Comparison of ENCODE assay signal across 14 cellular contexts in the genomic region with DNA sequence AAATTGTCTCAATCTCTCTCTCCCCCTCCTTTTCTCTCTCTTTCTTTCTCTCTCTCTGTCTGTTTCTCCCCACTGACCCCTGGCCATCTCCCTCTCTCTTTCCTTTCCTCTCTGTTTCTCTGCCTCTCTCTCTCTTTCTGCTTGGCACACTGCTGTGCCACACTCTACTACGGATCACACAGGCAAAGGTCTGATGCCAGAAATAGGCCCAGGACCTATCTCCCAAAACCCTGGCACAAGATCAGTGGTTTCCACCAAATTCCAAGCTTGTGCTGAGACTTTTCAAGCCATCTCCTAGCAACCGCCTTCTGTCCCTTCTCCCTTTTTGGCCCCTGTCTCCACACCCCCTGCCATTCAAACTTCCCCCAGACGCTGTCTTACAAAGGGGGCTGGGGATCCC. TPM values are rescaled to one million over a fixed set of nuclear protein-coding genes. Genes with fewer than 3 reads are reported as not detected.
DNase-seq lines count a peak whose midpoint lies in the region; ATAC-seq and TF ChIP-seq lines count a peak whose summit lies in the region.
"Had no signal": no experiment of that assay in that cellular context is flagged by ENCODE, and none has a peak within 500 bp of the region (broad histone marks: within the 10 kb centered on the region; RNA-seq: fewer than 3 reads in every experiment).

No MANE protein-coding gene starts in this region.

- no peaks in the 10 kb centered on the region for H4K20me1 ChIP-seq in mammary epithelial cell (ENCODE audit: insufficient read depth, low read length)

- POLR2A ChIA-PET in MCF 10A (lab: Yijun Ruan, JAX), result no interaction called here

- ATAC-seq in right cardiac atrium, result peak; percentile 60 to 62
- no peak for ATAC-seq in activated T-cell treated with anti-CD3 and anti-CD28 coated beads, Interleukin-2, amount 50 U/mL, for 4 hours
- no peak for ATAC-seq in natural killer cell

- H4K12ac ChIP-seq in trophoblast cell (ENCODE audit: low read depth, low read length), result peak overlapping the region; percentile 4

- H3K18ac ChIP-seq in trophoblast cell (ENCODE audit: low read length), result peak overlapping the region; percentile 79

- H3K27ac Mint-ChIP-seq in MCF 10A (ENCODE audit: low read depth, unreplicated experiment) (peak overlapping the region; percentile 52), natural killer cell (no peak overlapping the region)
- H3K27ac Mint-ChIP-seq: B cell; CD4-positive, alpha-beta T cell had no signal

- H3K36me3 Mint-ChIP-seq in MCF 10A (ENCODE audit: insufficient read depth, unreplicated experiment) (peaks cover 63% of the 10 kb centered on the region), natural killer cell (no peaks in the 10 kb centered on the region)
- H3K36me3 Mint-ChIP-seq in activated T-cell treated with anti-CD3 and anti-CD28 coated beads, Interleukin-2, amount 50 U/mL, for 4 hours (ENCODE audit: insufficient read depth), result no peaks in the 10 kb centered on the region

- DNase-seq in MCF 10A (ENCODE audit: unreplicated experiment) (no peak), mammary epithelial cell (no peak), right cardiac atrium (no peak), trophoblast cell (no peak), NAMALWA (ENCODE audit: low spot score) (no peak), natural killer cell (no peak)
- DNase-seq in activated T-cell treated with anti-CD3 and anti-CD28 coated beads, Interleukin-2, amount 50 U/mL, for 4 hours, result no peak
- DNase-seq: CD4-positive, alpha-beta T cell; NCI-H1417; NCI-H187 treated with DMSO at 0.1 percent for 48 hours; NCI-H345; OCI-M1 had no signal

- no peak overlapping the region for H3K27ac ChIP-seq in mammary epithelial cell (ENCODE audit: insufficient read depth, low read depth, low read length)
- H3K27ac ChIP-seq in ectodermal cell (ENCODE audit: insufficient read depth, low read depth, low read length, poor library complexity, severe bottlenecking), result peak overlapping the region; percentile 92
- no peak overlapping the region for H3K27ac ChIP-seq in right cardiac atrium (ENCODE audit: low read length)
- H3K27ac ChIP-seq in trophoblast cell (ENCODE audit: low read depth, low read length), result no peak overlapping the region

- no peak overlapping the region for H3K23ac ChIP-seq in trophoblast cell (ENCODE audit: low read length)

- peak overlapping the region; percentile 8 for H4K8ac ChIP-seq in trophoblast cell (ENCODE audit: low read depth, low read length)

- BruUV-seq in MCF 10A (replicated peaks; lab: Mats Ljungman, UMichigan) (no TSS peak), mammary epithelial cell (replicated peaks; lab: Mats Ljungman, UMichigan) (no TSS peak)

- H3K4me2 ChIP-seq in mammary epithelial cell (ENCODE audit: insufficient read depth, low read depth, low read length) (no peak overlapping the region), trophoblast cell (ENCODE audit: low read length) (no peak overlapping the region)

- H3K79me1 ChIP-seq in trophoblast cell (ENCODE audit: low read length), result peaks cover 8% of the 10 kb centered on the region

- H3K4me1 ChIP-seq in mammary epithelial cell (ENCODE audit: insufficient read depth, low read length), result no peaks in the 10 kb centered on the region
- peaks cover 19% of the 10 kb centered on the region for H3K4me1 ChIP-seq in ectodermal cell (ENCODE audit: control insufficient read depth, insufficient read depth, low read length)
- H3K4me1 ChIP-seq in right cardiac atrium (ENCODE audit: control insufficient read depth, insufficient read depth, low read length), result no peaks in the 10 kb centered on the region
- H3K4me1 ChIP-seq in trophoblast cell (ENCODE audit: control insufficient read depth in 1 of 2, insufficient read depth in 2 of 2, low read length in 2 of 2), result peaks cover 7 to 11% of the 10 kb centered on the region in 2 experiments

- H3K4me3 Mint-ChIP-seq in MCF 10A (ENCODE audit: unreplicated experiment), result no peak overlapping the region
- no peak overlapping the region for H3K4me3 Mint-ChIP-seq in activated T-cell treated with anti-CD3 and anti-CD28 coated beads, Interleukin-2, amount 50 U/mL, for 4 hours
- no peak overlapping the region for H3K4me3 Mint-ChIP-seq in natural killer cell
- H3K4me3 Mint-ChIP-seq: B cell; CD4-positive, alpha-beta T cell had no signal

- peak overlapping the region; percentile 69 for H2BK12ac ChIP-seq in trophoblast cell (ENCODE audit: low read length)

- H3K27me3 ChIP-seq in mammary epithelial cell (ENCODE audit: insufficient read depth, low read length) (no peaks in the 10 kb centered on the region), ectodermal cell (ENCODE audit: control insufficient read depth, insufficient read depth, low read length, poor library complexity, severe bottlenecking) (no peaks in the 10 kb centered on the region), right cardiac atrium (ENCODE audit: control insufficient read depth, insufficient read depth) (no peaks in the 10 kb centered on the region), trophoblast cell (ENCODE audit: insufficient read depth, low read length) (no peaks in the 10 kb centered on the region)

- H3K4me1 Mint-ChIP-seq in MCF 10A (ENCODE audit: insufficient read depth, unreplicated experiment), result no peaks in the 10 kb centered on the region
- H3K4me1 Mint-ChIP-seq in activated T-cell treated with anti-CD3 and anti-CD28 coated beads, Interleukin-2, amount 50 U/mL, for 4 hours (ENCODE audit: low read depth), result no peaks in the 10 kb centered on the region
- no peaks in the 10 kb centered on the region for H3K4me1 Mint-ChIP-seq in natural killer cell
- H3K4me1 Mint-ChIP-seq: B cell had no signal

- TF ChIP-seq CTCF in MCF 10A (IDR thresholded peaks at IDR 0.05; ENCODE audit: unreplicated experiment), result no peak
- no peak for TF ChIP-seq CTCF in mammary epithelial cell (conservative IDR thresholded peaks at IDR 0.05 in 1 of 2, IDR thresholded peaks at IDR 0.05 in 1 of 2; ENCODE audit: extremely low read depth in 1 of 2, insufficient read depth in 1 of 2, low read depth in 1 of 2, low read length in 2 of 2)
- no peak for TF ChIP-seq CTCF in natural killer cell (IDR thresholded peaks at IDR 0.05)

- in situ Hi-C loops in mammary epithelial cell (cut with MboI; ENCODE audit: low sequenced_read_pairs in 2 of 2), result no loop called here

- no peaks in the 10 kb centered on the region for H3K9me3 ChIP-seq in mammary epithelial cell (replicated peaks; ENCODE audit: insufficient read depth, low read length)
- no peaks in the 10 kb centered on the region for H3K9me3 ChIP-seq in ectodermal cell (ENCODE audit: control insufficient read depth, low read length)
- no peaks in the 10 kb centered on the region for H3K9me3 ChIP-seq in right cardiac atrium (ENCODE audit: control insufficient read depth, low read length)
- no peaks in the 10 kb centered on the region for H3K9me3 ChIP-seq in trophoblast cell (ENCODE audit: insufficient read depth, low read depth, low read length)

- no peak overlapping the region for H2BK5ac ChIP-seq in trophoblast cell (ENCODE audit: low read depth, low read length, poor library complexity)

- H2BK120ac ChIP-seq in trophoblast cell (ENCODE audit: insufficient read depth, low read length, poor library complexity), result peak overlapping the region; percentile 2

- H3K4ac ChIP-seq in trophoblast cell (ENCODE audit: low read depth, low read length), result no peak overlapping the region

- WGBS in mammary epithelial cell (ENCODE audit: low coverage, missing lambda C conversion rate), result 100% methylated on average over 2 of the region's 3 CpGs
- WGBS in ectodermal cell, 2 experiments, result 41 to 46% methylated on average over 3 of the region's 3 CpGs
- 43% methylated on average over 3 of the region's 3 CpGs for WGBS in right cardiac atrium
- no CpG with 5 or more reads among the region's 3 CpGs for WGBS in trophoblast cell (ENCODE audit: extremely low coverage, insufficient coverage, insufficient read length)

- CTCF ChIA-PET in MCF 10A (lab: Yijun Ruan, JAX), result interaction anchor here (0.6 kb wide), 1 partner anchor 231 kb away, joined by 3 read pairs; no protein-coding TSS in a partner anchor
- CTCF ChIA-PET in mammary epithelial cell (lab: Charles Lee; ENCODE audit: low non-redundant PET), result no interaction called here

- peaks cover 10% of the 10 kb centered on the region for H3K36me3 ChIP-seq in mammary epithelial cell (ENCODE audit: insufficient read depth, low read length)
- H3K36me3 ChIP-seq in ectodermal cell (ENCODE audit: control insufficient read depth, insufficient read depth, low read length), result no peaks in the 10 kb centered on the region
- H3K36me3 ChIP-seq in trophoblast cell (ENCODE audit: control insufficient read depth in 1 of 2, insufficient read depth in 2 of 2, low read length in 2 of 2), result peaks cover 4 to 11% of the 10 kb centered on the region in 2 experiments

- H3K14ac ChIP-seq in trophoblast cell (ENCODE audit: low read length), result no peak overlapping the region

- H3K79me2 ChIP-seq in mammary epithelial cell (ENCODE audit: insufficient read depth, low read length) (no peaks in the 10 kb centered on the region), trophoblast cell (ENCODE audit: control insufficient read depth, insufficient read depth, low read length, poor library complexity) (no peaks in the 10 kb centered on the region)

- H3K27me3 Mint-ChIP-seq in MCF 10A (ENCODE audit: insufficient read depth, unreplicated experiment) (no peaks in the 10 kb centered on the region), natural killer cell (ENCODE audit: low read depth in 2 of 2) (peaks cover 0 to 3% of the 10 kb centered on the region in 2 donors)
- H3K27me3 Mint-ChIP-seq in activated T-cell treated with anti-CD3 and anti-CD28 coated beads, Interleukin-2, amount 50 U/mL, for 4 hours (ENCODE audit: low read depth), result no peaks in the 10 kb centered on the region
- H3K27me3 Mint-ChIP-seq: B cell; CD4-positive, alpha-beta T cell had no signal

- intact Hi-C loops in MCF 10A (cut with micrococcal nuclease) (no loop called here), mammary epithelial cell (cut with micrococcal nuclease) (no loop called here), right cardiac atrium (cut with DNase I) (no loop called here), natural killer cell (cut with micrococcal nuclease) (no loop called here)

- dilution Hi-C loops in mammary epithelial cell (cut with HindIII; ENCODE audit: low sequenced_read_pairs), result no loop called here

- H2AFZ ChIP-seq in mammary epithelial cell (ENCODE audit: low read depth, low read length) (no peak overlapping the region), trophoblast cell (ENCODE audit: insufficient read depth, low read length, poor library complexity) (no peak overlapping the region)

- H3K9ac ChIP-seq in mammary epithelial cell (ENCODE audit: insufficient read depth, low read length) (no peak overlapping the region), trophoblast cell (ENCODE audit: low read length) (no peak overlapping the region)

- H3K9me3 Mint-ChIP-seq in MCF 10A (ENCODE audit: unreplicated experiment) (no peaks in the 10 kb centered on the region), natural killer cell (no peaks in the 10 kb centered on the region)
- no peaks in the 10 kb centered on the region for H3K9me3 Mint-ChIP-seq in activated T-cell treated with anti-CD3 and anti-CD28 coated beads, Interleukin-2, amount 50 U/mL, for 4 hours
- H3K9me3 Mint-ChIP-seq: CD4-positive, alpha-beta T cell had no signal

- H3K4me3 ChIP-seq in mammary epithelial cell (replicated peaks in 1 of 3; ENCODE audit: insufficient read depth in 1 of 3, low read depth in 2 of 3, low read length in 3 of 3), result no peak overlapping the region
- H3K4me3 ChIP-seq in ectodermal cell (ENCODE audit: insufficient read depth, low read depth, low read length), result no peak overlapping the region
- H3K4me3 ChIP-seq in right cardiac atrium (ENCODE audit: low read length), result no peak overlapping the region
- H3K4me3 ChIP-seq in trophoblast cell (ENCODE audit: low read depth, low read length), result no peak overlapping the region

- peak overlapping the region; percentile 36 for H4K91ac ChIP-seq in trophoblast cell (ENCODE audit: low read depth, low read length)

- no peak overlapping the region for H2AK5ac ChIP-seq in trophoblast cell (ENCODE audit: low read length)

RNA-seq across cellular contexts. Expression of gene RARS1, which starts 38.5 kb away (rescaled TPM):
- total RNA-seq in MCF 10A (2022) (120 and 127 TPM in 2 replicates), mammary epithelial cell (100 to 1,000 TPM; 107 to 132 TPM), right cardiac atrium (10 to 100 TPM; 47.1 to 54.3 (median 50.9) TPM), natural killer cell (10 to 100 TPM; 51.0 to 53.2 (median 52.5) TPM)
- polyA plus RNA-seq in mammary epithelial cell (60.7 TPM), right cardiac atrium (27.9 TPM)
- 49.1 TPM for polyA minus RNA-seq in mammary epithelial cell
- 103 TPM for polyA plus RNA-seq in ectodermal cell (2013, experiment 1 of 4)
- 116 TPM for polyA plus RNA-seq in ectodermal cell (2013, experiment 2 of 4)
- polyA plus RNA-seq in ectodermal cell (2013, experiment 3 of 4), result 77.6 TPM
- 80.1 TPM for polyA plus RNA-seq in ectodermal cell (2013, experiment 4 of 4)
- 86.5 and 89.0 TPM in 2 replicates for polyA plus RNA-seq in trophoblast cell (2013)
- total RNA-seq in activated T-cell treated with anti-CD3 and anti-CD28 coated beads, Interleukin-2, amount 50 U/mL, for 4 hours, result 100 to 1,000 TPM; 160 to 183 (median 168) TPM

Comparison
In these comparisons a context has a peak if more than half of its experiments do, and no peak if none do; other contexts are left out.
1. ATAC-seq: peak in right cardiac atrium (2 of 2); none in activated T-cell treated with anti-CD3 and anti-CD28 coated beads, Interleukin-2, amount 50 U/mL, for 4 hours (0 of 2) and natural killer cell (0 of 3).